In genomic region chr17:57984226-57984890, GRCh38 we compare ENCODE assay signal across 14 cellular contexts. TPM values are rescaled to one million over a fixed set of nuclear protein-coding genes. Genes with fewer than 3 reads are reported as not detected.
DNase-seq lines count a peak whose midpoint lies in the region; ATAC-seq and TF ChIP-seq lines count a peak whose summit lies in the region.
"Had no signal": no experiment of that assay in that cellular context is flagged by ENCODE, and none has a peak within 500 bp of the region (broad histone marks: within the 10 kb centered on the region; RNA-seq: fewer than 3 reads in every experiment).

No MANE protein-coding gene starts in this region.

- H3K4me2 ChIP-seq in neural cell (ENCODE audit: low read length) = peak overlapping the region; percentile 83

- H3K27ac ChIP-seq in A673 (ENCODE audit: low read depth, low read length, poor library complexity, severe bottlenecking) (peak overlapping the region; percentile 43), dorsolateral prefrontal cortex (peak overlapping the region in 50 of 59 donors; percentile 7 to 100 (median 97)), neural cell (ENCODE audit: low read length) (no peak overlapping the region)

- no peak overlapping the region for H2AFZ ChIP-seq in neural cell (ENCODE audit: low read depth, low read length)

- peaks cover 5% of the 10 kb centered on the region for H3F3A ChIP-seq in neural cell (ENCODE audit: insufficient read depth, low read length, poor library complexity, severe bottlenecking)

- TF ChIP-seq CTCF in A673 (conservative IDR thresholded peaks at IDR 0.05; ENCODE audit: low read depth, low read length) (no peak), dorsolateral prefrontal cortex (IDR thresholded peaks at IDR 0.05 in 54 of 56, conservative IDR thresholded peaks at IDR 0.05 in 2 of 56; ENCODE audit: low read depth in 1 of 56, partially characterized antibody in 56 of 56) (no peak), neural cell (IDR thresholded peaks at IDR 0.05; ENCODE audit: poor library complexity, severe bottlenecking) (no peak)

- H3K79me2 ChIP-seq in neural cell (replicated peaks; ENCODE audit: insufficient read depth, low read length) = peaks cover 75% of the 10 kb centered on the region

- DNase-seq in A673 (ENCODE audit: low spot score) (no peak), GM04503 (ENCODE audit: low read depth) (peak; percentile 44), dorsolateral prefrontal cortex (no peak), NCI-H1092 (lab: John Stamatoyannopoulos, UW) (no peak), CD1c-positive myeloid dendritic cell (ENCODE audit: extremely low spot score) (no peak)
- DNase-seq in stimulated activated CD8-positive, alpha-beta memory T cell treated with anti-CD3 and anti-CD28 coated beads, Interleukin-4, amount 100 ng/mL, for 48 hours = no peak
- DNase-seq: activated T-cell treated with anti-CD3 and anti-CD28 coated beads for 4 hours, cerebellar nuclear complex, DMS 273 treated with DMSO at 0.1 percent for 48 hours, GOT3, MG63, NCI-H82 had no signal

- ATAC-seq in GM18870 (IDR thresholded peaks at IDR 0.05; ENCODE audit: unreplicated experiment) = no peak

- TF ChIP-seq RAD21 in neural cell (conservative IDR thresholded peaks at IDR 0.05) = no peak

- no peak overlapping the region for H3K4me3 ChIP-seq in A673 (ENCODE audit: low read depth, low read length, poor library complexity, severe bottlenecking)
- peak overlapping the region in 31 of 59 donors; percentile 3 to 95 (median 85) for H3K4me3 ChIP-seq in dorsolateral prefrontal cortex
- H3K4me3 ChIP-seq in neural cell (ENCODE audit: low read length) = peak overlapping the region; percentile 91

- TF ChIP-seq EP300 in neural cell (conservative IDR thresholded peaks at IDR 0.05; ENCODE audit: poor library complexity, severe bottlenecking) = no peak

- H3K9ac ChIP-seq in neural cell (ENCODE audit: low read length) = no peak overlapping the region

- H3K4me1 ChIP-seq in A673 (ENCODE audit: insufficient read depth, low read length, poor library complexity, severe bottlenecking) = peaks cover 37% of the 10 kb centered on the region

- peaks cover 21% of the 10 kb centered on the region for H4K20me1 ChIP-seq in neural cell (ENCODE audit: insufficient read depth)

- H3K9me3 ChIP-seq in A673 (ENCODE audit: low read depth, low read length, poor library complexity, severe bottlenecking) (no peaks in the 10 kb centered on the region), neural cell (ENCODE audit: low read length) (no peaks in the 10 kb centered on the region)
- H3K9me3 ChIP-seq: MG63 had no signal

- BruUV-seq in A673 (replicated peaks; lab: Mats Ljungman, UMichigan) = no TSS peak

- intact Hi-C loops in A673 (cut with micrococcal nuclease; ENCODE audit: unreplicated experiment) = no loop called here
- intact Hi-C loops in dorsolateral prefrontal cortex (cut with DNase I) = no loop called here

- no peaks in the 10 kb centered on the region for H3K9me2 ChIP-seq in neural cell (ENCODE audit: insufficient read depth, low read length)

- peaks cover 36% of the 10 kb centered on the region for H3K36me3 ChIP-seq in A673 (ENCODE audit: insufficient read depth, low read length, poor library complexity, severe bottlenecking)
- no peaks in the 10 kb centered on the region for H3K36me3 ChIP-seq in neural cell (ENCODE audit: insufficient read depth, low read length)

- H3K27me3 ChIP-seq in A673 (replicated peaks; ENCODE audit: insufficient read depth, low read depth, low read length, poor library complexity) (no peaks in the 10 kb centered on the region), dorsolateral prefrontal cortex (no peaks in the 10 kb centered on the region), neural cell (ENCODE audit: insufficient read depth, low read depth, low read length) (no peaks in the 10 kb centered on the region)
- H3K27me3 ChIP-seq: MG63 had no signal

- CTCF ChIA-PET in A673 (lab: Charles Lee) = interaction anchor here (1.5 kb wide), 1 partner anchor 126 kb away, joined by 3 read pairs; no protein-coding TSS in a partner anchor

- POLR2A ChIA-PET in A673 (lab: Charles Lee; ENCODE audit: low non-redundant PET) = no interaction called here

TF ChIP-seq in neural cell, 6 proteins besides CTCF, POLR2A, EP300 and RAD21:
- TF ChIP-seq SMC3 (conservative IDR thresholded peaks at IDR 0.05; ENCODE audit: poor library complexity) = no peak
- TF ChIP-seq POLR2AphosphoS5 (IDR thresholded peaks at IDR 0.05) = no peak
- no peak for TF ChIP-seq REST (IDR thresholded peaks at IDR 0.05; ENCODE audit: borderline replicate concordance)
- TF ChIP-seq EZH2 (IDR thresholded peaks at IDR 0.05; ENCODE audit: borderline replicate concordance, insufficient read depth, low read length, poor library complexity, severe bottlenecking) = no peak
- TF ChIP-seq TAF1 (IDR thresholded peaks at IDR 0.05; ENCODE audit: low read depth) = no peak
- no peak for TF ChIP-seq MXI1 (conservative IDR thresholded peaks at IDR 0.05; ENCODE audit: poor library complexity, severe bottlenecking)

RNA-seq across cellular contexts. Expression of gene VEZF1, which starts 3.7 kb away (rescaled TPM):
- total RNA-seq in A673 (2021) = 75.7 and 77.7 TPM in 2 replicates
- 100 to 1,000 TPM in 1 of 120 experiments, 10 to 100 TPM in 119; 29.6 to 117 (median 50.6) TPM for total RNA-seq in dorsolateral prefrontal cortex
- polyA plus RNA-seq in neural cell = 54.7 and 64.6 TPM in 2 replicates
- 144 and 163 TPM in 2 replicates for polyA minus RNA-seq in neural cell

RNA-seq across cellular contexts. Expression of gene SRSF1, which starts 22.7 kb away (rescaled TPM):
- 491 and 512 TPM in 2 replicates for total RNA-seq in A673 (2021)
- total RNA-seq in dorsolateral prefrontal cortex = 100 to 1,000 TPM; 111 to 191 (median 137) TPM
- polyA plus RNA-seq in neural cell = 357 and 380 TPM in 2 replicates
- 376 and 408 TPM in 2 replicates for polyA minus RNA-seq in neural cell

RNA-seq across cellular contexts. Expression of gene CUEDC1, which starts 29.1 kb away (rescaled TPM):
- total RNA-seq in A673 (2021) = 53.5 and 55.6 TPM in 2 replicates
- 100 to 1,000 TPM in 1 of 120 experiments, 10 to 100 TPM in 119; 17.3 to 105 (median 33.6) TPM for total RNA-seq in dorsolateral prefrontal cortex
- 25.5 and 27.0 TPM in 2 replicates for polyA plus RNA-seq in neural cell
- 20.9 and 28.5 TPM in 2 replicates for polyA minus RNA-seq in neural cell
